Comparison of ENCODE assay signal across 8 cellular contexts in the genomic region with DNA sequence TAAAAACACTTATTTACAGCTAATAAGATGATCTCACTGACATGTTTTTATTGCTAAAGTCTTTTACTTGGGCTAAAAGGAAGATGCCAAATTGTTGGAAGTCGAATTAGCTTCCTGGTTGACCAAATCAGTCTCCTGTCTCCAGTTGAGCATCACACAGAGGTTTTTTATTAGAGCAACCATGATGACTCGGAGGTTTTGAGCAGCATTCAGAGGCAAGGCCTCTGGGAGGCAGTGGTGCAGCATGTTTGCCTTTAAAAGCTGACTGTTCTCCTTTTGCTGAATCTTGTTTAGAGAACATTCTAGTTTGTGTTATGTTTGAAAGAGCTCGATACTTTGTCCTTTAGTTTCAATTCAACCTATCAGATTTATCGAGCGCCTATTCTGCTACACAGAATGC. TPM values are rescaled to one million over a fixed set of nuclear protein-coding genes. Genes with fewer than 3 reads are reported as not detected.
DNase-seq lines count a peak whose midpoint lies in the region; ATAC-seq, FAIRE-seq and TF ChIP-seq lines count a peak whose summit lies in the region.

No MANE protein-coding gene starts in this region.

- H3K9me3 ChIP-seq in kidney (ENCODE audit: control insufficient read depth in 1 of 2, low read length in 2 of 2) = no peaks in the 10 kb centered on the region

- peak; percentile 77 for FAIRE-seq in kidney (lab: Jason Lieb, UNC)

- peaks cover 0 to 2% of the 10 kb centered on the region in 2 donors for H3K4me1 ChIP-seq in kidney (ENCODE audit: control insufficient read depth in 1 of 2, insufficient read depth in 1 of 2, low read depth in 1 of 2, low read length in 2 of 2)

- intact Hi-C loops in kidney (cut with DNase I) = no loop called here

- peak; percentile 9 to 63 (median 41) for DNase-seq in NCI-H1417 (lab: John Stamatoyannopoulos, UW)
- no peak for DNase-seq in NCI-H1417 treated with DMSO at 0.1 percent for 48 hours (lab: John Stamatoyannopoulos, UW)
- DNase-seq in NCI-H1436 (lab: John Stamatoyannopoulos, UW) = peak; percentile 51
- peak; percentile 76 for DNase-seq in astrocyte of the spinal cord (ENCODE audit: low read depth, low spot score)
- no peak for DNase-seq in kidney
- no peak for DNase-seq in cortex of kidney (lab: John Stamatoyannopoulos, UW)

- H3K4me3 ChIP-seq in astrocyte of the spinal cord (ENCODE audit: low read depth, low read length) = peak overlapping the region; percentile 3
- H3K4me3 ChIP-seq in kidney (ENCODE audit: low read length in 2 of 2) = no peak overlapping the region

- in situ Hi-C loops in astrocyte of the spinal cord (cut with HindIII; ENCODE audit: low sequenced_read_pairs) = no loop called here

- TF ChIP-seq CTCF in astrocyte of the spinal cord (IDR thresholded peaks at IDR 0.05; ENCODE audit: low read depth, low read length) (peak; percentile 50), kidney (IDR thresholded peaks at IDR 0.05; ENCODE audit: borderline replicate concordance, extremely low read depth, insufficient read depth) (peak; percentile 58)

- H3K36me3 ChIP-seq in kidney (ENCODE audit: control insufficient read depth in 1 of 2, insufficient read depth in 2 of 2, low read length in 2 of 2) = no peaks in the 10 kb centered on the region

- no peak overlapping the region for H3K9ac ChIP-seq in kidney (ENCODE audit: low read length in 2 of 2)

- H3K27ac ChIP-seq in kidney (ENCODE audit: low read depth in 2 of 2, low read length in 2 of 2) = no peak overlapping the region

- no peak for ATAC-seq in GM21529 (IDR thresholded peaks at IDR 0.05; ENCODE audit: unreplicated experiment)
- ATAC-seq in HG02973 (IDR thresholded peaks at IDR 0.05; ENCODE audit: unreplicated experiment) = no peak

RNA-seq across cellular contexts. Expression of a gene that starts 2.1 kb away (rescaled TPM):
- total RNA-seq in kidney = 35.8 TPM
- 353 TPM for polyA plus RNA-seq in kidney (ENCODE audit: insufficient read depth, low read depth, low replicate concordance)

RNA-seq across cellular contexts. Expression of a gene that starts 44.4 kb away (rescaled TPM):
- total RNA-seq in kidney = 65.6 TPM
- polyA plus RNA-seq in kidney (ENCODE audit: insufficient read depth, low read depth, low replicate concordance) = 13.4 TPM

Comparison
In these comparisons a context has a peak if more than half of its experiments do, and no peak if none do; other contexts are left out.
1. DNase-seq: peak in NCI-H1417 (3 of 3), NCI-H1436 (single experiment) and astrocyte of the spinal cord (single experiment); none in NCI-H1417 treated with DMSO at 0.1 percent for 48 hours (single experiment), kidney (single experiment) and cortex of kidney (single experiment).